Comparison of ENCODE assay signal across 18 cellular contexts in the genomic region with DNA sequence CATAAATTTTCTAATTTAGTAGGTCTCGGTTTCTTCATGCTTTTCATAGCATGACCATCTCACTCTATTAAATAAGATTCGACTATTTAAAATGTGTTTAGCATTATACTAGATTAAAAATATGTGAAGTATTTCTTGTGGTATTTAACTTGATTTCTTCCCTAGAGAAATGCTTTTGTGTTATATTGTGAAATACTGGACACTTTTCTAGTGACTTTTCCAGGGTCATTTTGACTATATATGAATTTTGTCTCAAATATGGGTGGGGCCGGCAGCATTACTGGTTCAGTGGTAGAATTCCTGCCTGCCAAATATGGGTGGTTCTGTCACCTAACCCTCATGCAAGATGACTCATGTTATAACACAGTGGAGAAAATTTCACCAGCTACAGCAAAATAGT.
"Had no signal": no experiment of that assay in that cellular context is flagged by ENCODE, and none has a peak within 500 bp of the region (broad histone marks: within the 10 kb centered on the region; RNA-seq: fewer than 3 reads in every experiment).

No MANE protein-coding gene starts in this region.

- H3K4me3 Mint-ChIP-seq: activated CD8-positive, alpha-beta T cell treated with anti-CD3 and anti-CD28 coated beads for 36 hours; activated naive CD8-positive, alpha-beta T cell treated with anti-CD3 and anti-CD28 coated beads, Interleukin-2, amount 10 ng/mL, durations not matched to agents 7 days and 5 days; dendritic cell treated with granulocyte-macrophage colony-stimulating factor and Interleukin-4, amounts not matched to agents 40 ng/mL and 50 ng/mL, for 4 days; nephron had no signal

- H3K36me3 ChIP-seq: left ventricle myocardium inferior, sigmoid colon, upper lobe of left lung had no signal

- H3K36me3 Mint-ChIP-seq: activated naive CD8-positive, alpha-beta T cell treated with anti-CD3 and anti-CD28 coated beads, Interleukin-2, amount 10 ng/mL, durations not matched to agents 7 days and 5 days had no signal

- H3K27me3 Mint-ChIP-seq: activated naive CD8-positive, alpha-beta T cell treated with anti-CD3 and anti-CD28 coated beads, Interleukin-2, amount 10 ng/mL, durations not matched to agents 7 days and 5 days; dendritic cell treated with granulocyte-macrophage colony-stimulating factor and Interleukin-4, amounts not matched to agents 40 ng/mL and 50 ng/mL, for 4 days had no signal

- H3K9me3 ChIP-seq: psoas muscle, sigmoid colon had no signal

- H3K27me3 ChIP-seq: sigmoid colon, upper lobe of left lung had no signal

- DNase-seq: activated CD8-positive, alpha-beta memory T cell treated with anti-CD3 and anti-CD28 coated beads, Interleukin-2, amount 50 U/mL, for 4 hours; activated CD8-positive, alpha-beta T cell treated with anti-CD3 and anti-CD28 coated beads for 36 hours; activated naive CD8-positive, alpha-beta T cell treated with anti-CD3 and anti-CD28 coated beads, Interleukin-2, amount 10 ng/mL, durations not matched to agents 7 days and 5 days; central memory CD4-positive, alpha-beta T cell; erythroblast; foreskin fibroblast; islet precursor cell; left ventricle myocardium inferior; mesenchymal stem cell; occipital lobe; psoas muscle; sigmoid colon; stimulated activated CD4-positive, alpha-beta T cell treated with anti-CD3 and anti-CD28 coated beads, Interleukin-12 subunit alpha, Interleukin-12 subunit beta, amount 100 ng/mL, for 4 hours; stimulated activated naive CD4-positive, alpha-beta T cell; T1000; upper lobe of left lung had no signal

- H3K27ac ChIP-seq: left ventricle myocardium inferior, psoas muscle, sigmoid colon, upper lobe of left lung had no signal

- H3K4me1 Mint-ChIP-seq: nephron had no signal

- H3K4me3 ChIP-seq: left ventricle myocardium inferior, psoas muscle, sigmoid colon, upper lobe of left lung had no signal

- H3K4me1 ChIP-seq: left ventricle myocardium inferior, psoas muscle, upper lobe of left lung had no signal

- H3K27ac Mint-ChIP-seq: activated CD8-positive, alpha-beta T cell treated with anti-CD3 and anti-CD28 coated beads for 36 hours; activated naive CD8-positive, alpha-beta T cell treated with anti-CD3 and anti-CD28 coated beads, Interleukin-2, amount 10 ng/mL, durations not matched to agents 7 days and 5 days; dendritic cell treated with granulocyte-macrophage colony-stimulating factor and Interleukin-4, amounts not matched to agents 40 ng/mL and 50 ng/mL, for 4 days; nephron had no signal
